9 cellular contexts compared by ENCODE assay signal in the genomic region with DNA sequence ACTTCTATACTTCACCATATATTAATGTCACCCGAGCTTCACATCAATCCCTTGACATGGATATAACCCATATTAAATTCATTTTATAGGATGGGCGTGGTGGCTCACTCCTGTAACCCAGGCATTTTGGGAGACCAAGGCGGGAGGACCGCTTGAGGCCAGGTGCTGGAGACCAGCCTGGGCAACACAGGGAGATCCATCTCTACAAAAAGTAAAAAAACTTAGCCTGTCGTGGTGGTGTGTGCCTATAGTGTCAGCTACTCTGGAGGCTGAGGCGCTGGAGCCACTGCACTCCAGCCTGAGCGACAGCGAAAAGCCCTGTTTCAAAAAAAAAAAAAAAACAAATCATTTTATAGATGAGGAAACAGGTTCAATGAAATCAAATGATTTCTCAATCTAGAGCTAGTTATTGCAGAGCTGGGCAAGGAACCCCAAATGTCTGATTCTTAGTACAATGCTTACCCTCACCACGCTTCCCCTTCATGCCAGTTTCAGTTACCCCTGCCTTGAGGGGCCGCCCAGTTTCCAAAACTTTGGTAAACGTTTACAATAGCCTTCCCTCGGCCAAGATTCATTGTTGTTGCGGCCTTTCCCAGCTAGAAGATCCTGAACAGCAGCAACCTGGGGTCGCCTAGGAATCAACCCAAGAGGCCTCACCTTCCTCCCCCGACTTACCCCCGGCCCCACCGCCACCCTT. TPM values are rescaled to one million over a fixed set of nuclear protein-coding genes. Genes with fewer than 3 reads are reported as not detected.
DNase-seq lines count a peak whose midpoint lies in the region; ATAC-seq and TF ChIP-seq lines count a peak whose summit lies in the region.
"Had no signal": no experiment of that assay in that cellular context is flagged by ENCODE, and none has a peak within 500 bp of the region (broad histone marks: within the 10 kb centered on the region; RNA-seq: fewer than 3 reads in every experiment).

No MANE protein-coding gene starts in this region.

- H3K36me3 Mint-ChIP-seq in CD4-positive, CD25-positive, alpha-beta regulatory T cell = peaks cover 16% of the 10 kb centered on the region
- H3K36me3 Mint-ChIP-seq in dendritic cell treated with granulocyte-macrophage colony-stimulating factor and Interleukin-4, amounts not matched to agents 40 ng/mL and 50 ng/mL, for 4 days (ENCODE audit: low read depth) = peaks cover 58% of the 10 kb centered on the region
- H3K36me3 Mint-ChIP-seq in nephron (ENCODE audit: low read depth) = peaks cover 25% of the 10 kb centered on the region

- peak overlapping the region; percentile 95 for H3K9ac ChIP-seq in Loucy (ENCODE audit: low read depth, low read length, poor library complexity, severe bottlenecking)

- peaks cover 14% of the 10 kb centered on the region for H3K36me3 ChIP-seq in CD4-positive, CD25-positive, alpha-beta regulatory T cell (ENCODE audit: control insufficient read depth, insufficient read depth, low read length)
- peaks cover 5% of the 10 kb centered on the region; the same call in 1 of the 2 replicates for H3K36me3 ChIP-seq in Loucy (ENCODE audit: insufficient read depth, low read length)

- peaks cover 4% of the 10 kb centered on the region for H3K27me3 Mint-ChIP-seq in CD4-positive, CD25-positive, alpha-beta regulatory T cell
- H3K27me3 Mint-ChIP-seq in dendritic cell treated with granulocyte-macrophage colony-stimulating factor and Interleukin-4, amounts not matched to agents 40 ng/mL and 50 ng/mL, for 4 days = no peaks in the 10 kb centered on the region
- no peaks in the 10 kb centered on the region for H3K27me3 Mint-ChIP-seq in nephron (ENCODE audit: low read depth)

- peak overlapping the region; percentile 94 for H3K27ac ChIP-seq in CD4-positive, CD25-positive, alpha-beta regulatory T cell (ENCODE audit: insufficient read depth, low read length, poor library complexity, severe bottlenecking)

- intact Hi-C loops in dendritic cell treated with granulocyte-macrophage colony-stimulating factor and Interleukin-4, amounts not matched to agents 40 ng/mL and 50 ng/mL, for 4 days (cut with micrococcal nuclease) = no loop called here

- H3K4me2 ChIP-seq in Loucy (ENCODE audit: low read depth, low read length, poor library complexity, severe bottlenecking) = peak overlapping the region; percentile 95

- ATAC-seq in CD4-positive, CD25-positive, alpha-beta regulatory T cell (ENCODE audit: low read depth in 2 of 2) = no peak

- no peaks in the 10 kb centered on the region for H3K9me3 ChIP-seq in CD4-positive, CD25-positive, alpha-beta regulatory T cell (ENCODE audit: control insufficient read depth in 2 of 2, low read length in 2 of 2)
- H3K9me3 ChIP-seq in Loucy (ENCODE audit: insufficient read depth, low read depth, low read length) = no peaks in the 10 kb centered on the region

- peaks cover 8% of the 10 kb centered on the region for H4K20me1 ChIP-seq in Loucy (ENCODE audit: insufficient read depth, low read length, poor library complexity, severe bottlenecking)

- H3K9me3 Mint-ChIP-seq in CD4-positive, CD25-positive, alpha-beta regulatory T cell = peaks cover 0 to 1% (median 0%) of the 10 kb centered on the region in 7 donors
- H3K9me3 Mint-ChIP-seq in dendritic cell treated with granulocyte-macrophage colony-stimulating factor and Interleukin-4, amounts not matched to agents 40 ng/mL and 50 ng/mL, for 4 days = no peaks in the 10 kb centered on the region
- no peaks in the 10 kb centered on the region for H3K9me3 Mint-ChIP-seq in nephron

- H3K4me3 Mint-ChIP-seq in CD4-positive, CD25-positive, alpha-beta regulatory T cell = peak overlapping the region; percentile 79 to 91 (median 86)
- peak overlapping the region; percentile 95 for H3K4me3 Mint-ChIP-seq in dendritic cell treated with granulocyte-macrophage colony-stimulating factor and Interleukin-4, amounts not matched to agents 40 ng/mL and 50 ng/mL, for 4 days
- H3K4me3 Mint-ChIP-seq in nephron = peak overlapping the region; percentile 80 to 89 (median 86)

- H3K79me2 ChIP-seq in Loucy (ENCODE audit: insufficient read depth, low read length) = peaks cover 40% of the 10 kb centered on the region

- H3F3A ChIP-seq in Loucy (ENCODE audit: low read depth) = no peaks in the 10 kb centered on the region

- no peaks in the 10 kb centered on the region for H3K27me3 ChIP-seq in CD4-positive, CD25-positive, alpha-beta regulatory T cell (ENCODE audit: control insufficient read depth, insufficient read depth, low read length)
- H3K27me3 ChIP-seq in Loucy (ENCODE audit: insufficient read depth, low read length, poor library complexity, severe bottlenecking) = no peaks in the 10 kb centered on the region

- H2AFZ ChIP-seq in Loucy (ENCODE audit: low read length) = peak overlapping the region; percentile 98

- no peak for DNase-seq in CD4-positive, CD25-positive, alpha-beta regulatory T cell
- DNase-seq in NCI-H2107 (lab: John Stamatoyannopoulos, UW) = no peak
- DNase-seq in NCI-H146 (lab: John Stamatoyannopoulos, UW) = no peak
- no peak for DNase-seq in DMS 273 (lab: John Stamatoyannopoulos, UW; ENCODE audit: unreplicated experiment)
- DNase-seq in SIG-M5 treated with dmso at 0.1 percent for 504 hours (lab: John Stamatoyannopoulos, UW; ENCODE audit: unreplicated experiment) = no peak

- peaks cover 5 to 54% (median 26%) of the 10 kb centered on the region in 4 donors for H3K4me1 Mint-ChIP-seq in CD4-positive, CD25-positive, alpha-beta regulatory T cell
- peaks cover 32% of the 10 kb centered on the region for H3K4me1 Mint-ChIP-seq in dendritic cell treated with granulocyte-macrophage colony-stimulating factor and Interleukin-4, amounts not matched to agents 40 ng/mL and 50 ng/mL, for 4 days (ENCODE audit: low read depth)
- peaks cover 26% of the 10 kb centered on the region for H3K4me1 Mint-ChIP-seq in nephron

- H3K9me2 ChIP-seq in Loucy (replicated peaks; ENCODE audit: low read depth, low read length) = no peaks in the 10 kb centered on the region

- H3K4me1 ChIP-seq in CD4-positive, CD25-positive, alpha-beta regulatory T cell (ENCODE audit: control insufficient read depth, insufficient read depth, low read length, poor library complexity, severe bottlenecking) = peaks cover 19% of the 10 kb centered on the region
- H3K4me1 ChIP-seq in Loucy (ENCODE audit: insufficient read depth, low read length, poor library complexity, severe bottlenecking) = peaks cover 24% of the 10 kb centered on the region

- peak overlapping the region; percentile 98 for H3K4me3 ChIP-seq in CD4-positive, CD25-positive, alpha-beta regulatory T cell (ENCODE audit: low read depth, low read length)
- H3K4me3 ChIP-seq in Loucy (ENCODE audit: low read length, poor library complexity, severe bottlenecking) = peak overlapping the region; percentile 97

- peak overlapping the region; percentile 92 to 98 (median 95) for H3K27ac Mint-ChIP-seq in CD4-positive, CD25-positive, alpha-beta regulatory T cell
- peak overlapping the region; percentile 95 for H3K27ac Mint-ChIP-seq in dendritic cell treated with granulocyte-macrophage colony-stimulating factor and Interleukin-4, amounts not matched to agents 40 ng/mL and 50 ng/mL, for 4 days
- peak overlapping the region; percentile 97 to 99 (median 98) for H3K27ac Mint-ChIP-seq in nephron

- TF ChIP-seq CTCF in Loucy (conservative IDR thresholded peaks at IDR 0.05; ENCODE audit: low read length) (no peak), nephron (IDR thresholded peaks at IDR 0.05; ENCODE audit: unreplicated experiment in 3 of 3) (no peak)

RNA-seq across cellular contexts. Expression of a gene that starts 0.8 kb away (rescaled TPM):
- total RNA-seq in CD4-positive, CD25-positive, alpha-beta regulatory T cell = 13.8 TPM
- polyA plus RNA-seq in CD4-positive, CD25-positive, alpha-beta regulatory T cell = 10 to 100 TPM; 28.2 to 50.9 (median 39.5) TPM

RNA-seq across cellular contexts. Expression of a gene that starts 8.1 kb away (rescaled TPM):
- total RNA-seq in CD4-positive, CD25-positive, alpha-beta regulatory T cell = not detected
- polyA plus RNA-seq in CD4-positive, CD25-positive, alpha-beta regulatory T cell = not detected
- total RNA-seq: glomerular endothelial cell had no signal

RNA-seq across cellular contexts. Expression of a gene that starts 23.4 kb away (rescaled TPM):
- total RNA-seq in CD4-positive, CD25-positive, alpha-beta regulatory T cell = 2.9 TPM
- polyA plus RNA-seq in CD4-positive, CD25-positive, alpha-beta regulatory T cell = under 1 TPM; 0.17 to 0.79 (median 0.25) TPM

RNA-seq across cellular contexts. Expression of a gene that starts 24.0 kb away (rescaled TPM):
- 8.5 TPM for total RNA-seq in CD4-positive, CD25-positive, alpha-beta regulatory T cell
- 1 to 10 TPM; 4.7 to 7.5 (median 6.9) TPM for polyA plus RNA-seq in CD4-positive, CD25-positive, alpha-beta regulatory T cell

RNA-seq across cellular contexts. Expression of a gene that starts 51.6 kb away (rescaled TPM):
- total RNA-seq in CD4-positive, CD25-positive, alpha-beta regulatory T cell = 0.54 TPM
- 1 to 10 TPM in 1 of 4 donors, under 1 TPM in 3; 0.20 to 1.0 (median 0.71) TPM for polyA plus RNA-seq in CD4-positive, CD25-positive, alpha-beta regulatory T cell
